Comparison of ENCODE assay signal across 33 cellular contexts in genomic region chr3:158005391-158006100, GRCh38.
"Had no signal": no experiment of that assay in that cellular context is flagged by ENCODE, and none has a peak within 500 bp of the region (broad histone marks: within the 10 kb centered on the region; RNA-seq: fewer than 3 reads in every experiment).

No MANE protein-coding gene starts in this region.

- H3K36me3 ChIP-seq: ascending aorta, breast epithelium, cardiac muscle cell, colonic mucosa, esophagus squamous epithelium, gastroesophageal sphincter, WERI-Rb-1 had no signal

- ATAC-seq: activated CD4-positive, CD25-positive, alpha-beta regulatory T cell treated with anti-CD3 and anti-CD28 coated beads, Interleukin-2, amount 50 U/mL, for 24 hours; activated CD8-positive, alpha-beta memory T cell treated with anti-CD3 and anti-CD28 coated beads, Interleukin-2, amount 10 ng/mL, durations not matched to agents 7 days and 5 days; activated CD8-positive, alpha-beta T cell treated with anti-CD3 and anti-CD28 coated beads, Interleukin-2, amount 10 ng/mL, durations not matched to agents 7 days and 5 days; activated naive CD4-positive, alpha-beta T cell treated with anti-CD3 and anti-CD28 coated beads, Interleukin-2, amount 50 U/mL, for 72 hours; activated T-cell treated with anti-CD3 and anti-CD28 coated beads, Interleukin-2, amount 50 U/mL, for 72 hours; gastroesophageal sphincter had no signal

- DNase-seq: activated B cell treated with CpG ODN at 0.5 μM for 24 hours; activated CD4-positive, alpha-beta memory T cell treated with anti-CD3 and anti-CD28 coated beads for 36 hours; activated CD4-positive, alpha-beta T cell treated with anti-CD3 and anti-CD28 coated beads, Interleukin-2, amount 10 ng/mL, durations not matched to agents 24 days and 14 days; activated CD8-positive, alpha-beta memory T cell treated with anti-CD3 and anti-CD28 coated beads, Interleukin-2, amount 10 ng/mL, durations not matched to agents 7 days and 5 days; activated CD8-positive, alpha-beta memory T cell treated with anti-CD3 and anti-CD28 coated beads, Interleukin-2, amount 50 U/mL, for 4 hours; activated CD8-positive, alpha-beta T cell treated with anti-CD3 and anti-CD28 coated beads, Interleukin-2, amount 10 ng/mL, durations not matched to agents 7 days and 5 days; activated gamma-delta T cell; activated naive CD4-positive, alpha-beta T cell; activated naive CD4-positive, alpha-beta T cell treated with anti-CD3 and anti-CD28 coated beads, Interleukin-2, amount 10 ng/mL, durations not matched to agents 7 days and 5 days; activated naive CD8-positive, alpha-beta T cell treated with anti-CD3 and anti-CD28 coated beads, Interleukin-2, amount 10 ng/mL, durations not matched to agents 7 days and 5 days; activated T-cell treated with anti-CD3 and anti-CD28 coated beads, Interleukin-2, amount 50 U/mL, for 1 hour; activated T-cell treated with anti-CD3 and anti-CD28 coated beads, Interleukin-2, amount 50 U/mL, for 72 hours; central memory CD4-positive, alpha-beta T cell; cerebellar nuclear complex; colonic mucosa; effector CD8-positive, alpha-beta T cell; esophagus squamous epithelium; foreskin melanocyte; head of caudate nucleus; hippocampal formation; T1000; WERI-Rb-1 had no signal

- H3K27me3 ChIP-seq: ascending aorta, breast epithelium, cardiac muscle cell, colonic mucosa, esophagus squamous epithelium, gastroesophageal sphincter had no signal

- H3K27ac ChIP-seq: ascending aorta, breast epithelium, cardiac muscle cell, colonic mucosa, epithelial cell of prostate, esophagus squamous epithelium, gastroesophageal sphincter, WERI-Rb-1 had no signal

- H3K9me3 Mint-ChIP-seq: activated naive CD8-positive, alpha-beta T cell treated with anti-CD3 and anti-CD28 coated beads, Interleukin-2, amount 10 ng/mL, durations not matched to agents 7 days and 5 days had no signal

- H3K9me3 ChIP-seq: ascending aorta, colonic mucosa had no signal

- H3K27me3 Mint-ChIP-seq: activated B cell treated with CpG ODN at 0.5 μM for 24 hours; activated CD4-positive, alpha-beta memory T cell treated with anti-CD3 and anti-CD28 coated beads for 36 hours; activated CD4-positive, alpha-beta T cell treated with anti-CD3 and anti-CD28 coated beads, Interleukin-2, amount 10 ng/mL, durations not matched to agents 24 days and 14 days; activated CD8-positive, alpha-beta memory T cell treated with anti-CD3 and anti-CD28 coated beads, Interleukin-2, amount 10 ng/mL, durations not matched to agents 7 days and 5 days; activated naive CD4-positive, alpha-beta T cell treated with anti-CD3 and anti-CD28 coated beads, Interleukin-2, amount 10 ng/mL, durations not matched to agents 7 days and 5 days; activated naive CD8-positive, alpha-beta T cell treated with anti-CD3 and anti-CD28 coated beads, Interleukin-2, amount 10 ng/mL, durations not matched to agents 7 days and 5 days had no signal

- H3K4me3 Mint-ChIP-seq: activated B cell treated with CpG ODN at 0.5 μM for 24 hours; activated CD4-positive, alpha-beta memory T cell treated with anti-CD3 and anti-CD28 coated beads for 36 hours; activated CD4-positive, alpha-beta T cell treated with anti-CD3 and anti-CD28 coated beads, Interleukin-2, amount 10 ng/mL, durations not matched to agents 24 days and 14 days; activated CD8-positive, alpha-beta memory T cell treated with anti-CD3 and anti-CD28 coated beads, Interleukin-2, amount 10 ng/mL, durations not matched to agents 7 days and 5 days; activated CD8-positive, alpha-beta T cell treated with anti-CD3 and anti-CD28 coated beads, Interleukin-2, amount 10 ng/mL, durations not matched to agents 7 days and 5 days; activated naive CD4-positive, alpha-beta T cell treated with anti-CD3 and anti-CD28 coated beads, Interleukin-2, amount 10 ng/mL, durations not matched to agents 7 days and 5 days; activated naive CD8-positive, alpha-beta T cell treated with anti-CD3 and anti-CD28 coated beads, Interleukin-2, amount 10 ng/mL, durations not matched to agents 7 days and 5 days; activated T-cell treated with anti-CD3 and anti-CD28 coated beads, Interleukin-2, amount 50 U/mL, for 72 hours; brain; T-helper 2 cell treated with Interferon-gamma antibody and Interleukin-4, amounts not matched to agents 5 μg/mL and 100 μg/mL, for 36 hours had no signal

- H3K27ac Mint-ChIP-seq: activated B cell treated with CpG ODN at 0.5 μM for 24 hours; activated CD4-positive, alpha-beta memory T cell treated with anti-CD3 and anti-CD28 coated beads for 36 hours; activated CD4-positive, alpha-beta T cell treated with anti-CD3 and anti-CD28 coated beads, Interleukin-2, amount 10 ng/mL, durations not matched to agents 24 days and 14 days; activated CD8-positive, alpha-beta memory T cell treated with anti-CD3 and anti-CD28 coated beads, Interleukin-2, amount 10 ng/mL, durations not matched to agents 7 days and 5 days; activated CD8-positive, alpha-beta T cell treated with anti-CD3 and anti-CD28 coated beads, Interleukin-2, amount 10 ng/mL, durations not matched to agents 7 days and 5 days; activated naive CD4-positive, alpha-beta T cell treated with anti-CD3 and anti-CD28 coated beads, Interleukin-2, amount 10 ng/mL, durations not matched to agents 7 days and 5 days; activated naive CD4-positive, alpha-beta T cell treated with anti-CD3 and anti-CD28 coated beads, Interleukin-2, amount 50 U/mL, for 72 hours; activated naive CD8-positive, alpha-beta T cell treated with anti-CD3 and anti-CD28 coated beads, Interleukin-2, amount 10 ng/mL, durations not matched to agents 7 days and 5 days; activated T-cell treated with anti-CD3 and anti-CD28 coated beads, Interleukin-2, amount 50 U/mL, for 72 hours; T-helper 2 cell treated with Interferon-gamma antibody and Interleukin-4, amounts not matched to agents 5 μg/mL and 100 μg/mL, for 36 hours had no signal

- H3K36me3 Mint-ChIP-seq: activated CD8-positive, alpha-beta memory T cell treated with anti-CD3 and anti-CD28 coated beads, Interleukin-2, amount 10 ng/mL, durations not matched to agents 7 days and 5 days; activated naive CD4-positive, alpha-beta T cell treated with anti-CD3 and anti-CD28 coated beads, Interleukin-2, amount 10 ng/mL, durations not matched to agents 7 days and 5 days; activated naive CD8-positive, alpha-beta T cell treated with anti-CD3 and anti-CD28 coated beads, Interleukin-2, amount 10 ng/mL, durations not matched to agents 7 days and 5 days; brain had no signal

- H3K4me3 ChIP-seq: ascending aorta, breast epithelium, cardiac muscle cell, colonic mucosa, esophagus squamous epithelium, gastroesophageal sphincter had no signal

- H3K4me1 ChIP-seq: ascending aorta, breast epithelium, colonic mucosa, esophagus squamous epithelium, gastroesophageal sphincter had no signal

- FAIRE-seq: endometrium, endothelial cell of umbilical vein had no signal

- H3K4me1 Mint-ChIP-seq: activated B cell treated with CpG ODN at 0.5 μM for 24 hours; activated CD4-positive, alpha-beta T cell treated with anti-CD3 and anti-CD28 coated beads, Interleukin-2, amount 10 ng/mL, durations not matched to agents 24 days and 14 days; activated CD8-positive, alpha-beta memory T cell treated with anti-CD3 and anti-CD28 coated beads, Interleukin-2, amount 10 ng/mL, durations not matched to agents 7 days and 5 days; activated naive CD4-positive, alpha-beta T cell treated with anti-CD3 and anti-CD28 coated beads, Interleukin-2, amount 10 ng/mL, durations not matched to agents 7 days and 5 days; activated naive CD8-positive, alpha-beta T cell treated with anti-CD3 and anti-CD28 coated beads, Interleukin-2, amount 10 ng/mL, durations not matched to agents 7 days and 5 days; brain had no signal
